In the genomic region with DNA sequence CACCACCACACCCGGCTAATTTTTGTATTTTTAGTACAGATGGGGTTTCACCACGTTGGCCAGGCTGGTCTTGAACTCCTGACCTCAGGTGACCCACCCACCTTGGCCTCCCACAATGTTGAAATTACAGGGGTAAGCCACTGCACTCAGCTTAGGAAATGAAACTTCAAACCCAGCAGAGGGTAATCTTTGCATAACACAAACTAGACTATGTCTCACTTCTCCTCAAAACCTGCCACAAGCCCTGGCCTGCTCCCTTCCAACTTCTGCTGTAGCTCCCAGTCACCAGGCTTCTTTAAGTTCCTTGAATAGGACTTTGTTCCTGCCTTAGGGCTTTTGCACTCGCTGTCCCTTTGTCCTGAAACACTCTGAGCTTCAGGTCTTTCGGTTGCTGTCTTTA, we compare ENCODE assay signal across 9 cellular contexts. TPM values are rescaled to one million over a fixed set of nuclear protein-coding genes. Genes with fewer than 3 reads are reported as not detected.
A peak's percentile ranks its signal among the peaks of the same experiment; 100 is the strongest.
DNase-seq lines count a peak whose midpoint lies in the region; ATAC-seq and TF ChIP-seq lines count a peak whose summit lies in the region.
"Had no signal": no experiment of that assay in that cellular context is flagged by ENCODE, and none has a peak within 500 bp of the region (broad histone marks: within the 10 kb centered on the region; RNA-seq: fewer than 3 reads in every experiment).

No MANE protein-coding gene starts in this region.

- H2BK5ac ChIP-seq in IMR-90 (ENCODE audit: low read depth, low read length, poor library complexity, severe bottlenecking): no peak overlapping the region

- no peak overlapping the region for H3K23ac ChIP-seq in IMR-90 (ENCODE audit: low read depth, low read length)

- no peaks in the 10 kb centered on the region for H3K79me1 ChIP-seq in IMR-90 (ENCODE audit: low read depth in 1 of 2, low read length in 2 of 2)

- H2AK9ac ChIP-seq in IMR-90 (replicated peaks; ENCODE audit: low read depth, low read length, poor library complexity): no peak overlapping the region

- in situ Hi-C loops in IMR-90 (cut with MboI; ENCODE audit: low sequenced_read_pairs): loop anchor here (5.0 kb wide), 1 partner anchor 55 kb away; no protein-coding TSS in a partner anchor

- peaks cover 4% of the 10 kb centered on the region; the same call in 1 of the 2 replicates for H4K20me1 ChIP-seq in IMR-90 (ENCODE audit: insufficient read depth, low read length)

- H3K27me3 ChIP-seq in IMR-90 (ENCODE audit: control insufficient read depth, insufficient read depth, low read length) (no peaks in the 10 kb centered on the region), foreskin keratinocyte (no peaks in the 10 kb centered on the region), uterus (no peaks in the 10 kb centered on the region)

- H2BK15ac ChIP-seq in IMR-90 (ENCODE audit: low read depth, low read length): peak overlapping the region; percentile 84; the same call in 2 of the 3 replicates

- no peaks in the 10 kb centered on the region for H3K9me3 ChIP-seq in IMR-90 (ENCODE audit: control insufficient read depth, insufficient read depth, low read length)
- H3K9me3 ChIP-seq in uterus: no peaks in the 10 kb centered on the region
- H3K9me3 ChIP-seq: Caco-2 had no signal

- no peak overlapping the region for H3K4me3 ChIP-seq in GM12864 (ENCODE audit: low read depth, low read length)
- no peak overlapping the region for H3K4me3 ChIP-seq in IMR-90 (ENCODE audit: insufficient read depth, low read depth, low read length)
- no peak overlapping the region for H3K4me3 ChIP-seq in uterus

- H3K9me1 ChIP-seq in IMR-90 (ENCODE audit: insufficient read depth, low read length): peaks cover 15% of the 10 kb centered on the region

- H3K27me3 Mint-ChIP-seq in activated T-cell treated with anti-CD3 and anti-CD28 coated beads, Interleukin-2, amount 50 U/mL, for 4 hours (ENCODE audit: low read depth): peaks cover 5% of the 10 kb centered on the region

- peak; percentile 81 for DNase-seq in GM12864 (ENCODE audit: low read depth)
- DNase-seq in IMR-90: no peak
- peak; percentile 61 to 75 for DNase-seq in foreskin keratinocyte
- DNase-seq in AG08395 (ENCODE audit: low spot score): no peak
- DNase-seq in uterus: no peak
- no peak for DNase-seq in NCI-H187 (lab: John Stamatoyannopoulos, UW)
- DNase-seq in activated T-cell treated with anti-CD3 and anti-CD28 coated beads, Interleukin-2, amount 50 U/mL, for 4 hours: no peak

- ATAC-seq in GM21619 (IDR thresholded peaks at IDR 0.05; ENCODE audit: unreplicated experiment) (peak; percentile 77), IMR-90 (ENCODE audit: low read depth) (no peak), foreskin keratinocyte (no peak)
- ATAC-seq in activated T-cell treated with anti-CD3 and anti-CD28 coated beads, Interleukin-2, amount 50 U/mL, for 4 hours: no peak

- no peak overlapping the region for H3K4me3 Mint-ChIP-seq in activated T-cell treated with anti-CD3 and anti-CD28 coated beads, Interleukin-2, amount 50 U/mL, for 4 hours

- H3K4me1 ChIP-seq in IMR-90 (ENCODE audit: control insufficient read depth, insufficient read depth, low read length) (peaks cover 10% of the 10 kb centered on the region), foreskin keratinocyte (peaks cover 52% of the 10 kb centered on the region), uterus (no peaks in the 10 kb centered on the region)

- BruUV-seq in IMR-90 (replicated peaks; lab: Mats Ljungman, UMichigan): no TSS peak

- 0 out of 2 replicates have a peak overlapping the region, but pooled peaks have one; percentile 4 for H4K5ac ChIP-seq in IMR-90 (ENCODE audit: low read depth, low read length)

- POLR2A ChIA-PET in IMR-90 (lab: Charles Lee; ENCODE audit: unreplicated experiment): no interaction called here

- H2BK120ac ChIP-seq in IMR-90 (ENCODE audit: low read depth, low read length): peak overlapping the region; percentile 47; the same call in 1 of the 2 replicates

- H2AK5ac ChIP-seq in IMR-90 (ENCODE audit: low read depth, low read length): peak overlapping the region; percentile 81

- CTCF ChIA-PET in IMR-90 (lab: Yijun Ruan, JAX): interaction anchor here (1.2 to 2.7 kb wide), 2 partner anchors 53 to 59 kb away, joined by 3 to 11 read pairs; no protein-coding TSS in a partner anchor

- peaks cover 7% of the 10 kb centered on the region for H3K4me1 Mint-ChIP-seq in activated T-cell treated with anti-CD3 and anti-CD28 coated beads, Interleukin-2, amount 50 U/mL, for 4 hours (ENCODE audit: low read depth)

- no peak overlapping the region for H3K4me2 ChIP-seq in IMR-90 (ENCODE audit: low read depth, low read length)

- dilution Hi-C loops in IMR-90 (cut with HindIII; ENCODE audit: low sequenced_read_pairs, unreplicated experiment): no loop called here

- peak overlapping the region; percentile 32 for H2BK20ac ChIP-seq in IMR-90 (ENCODE audit: low read depth, low read length)

- no peak overlapping the region for H3K9ac ChIP-seq in IMR-90 (ENCODE audit: low read depth, low read length)

- H3K27ac ChIP-seq in IMR-90 (ENCODE audit: insufficient read depth, low read length) (no peak overlapping the region), foreskin keratinocyte (peak overlapping the region; percentile 82), uterus (no peak overlapping the region)

- no peaks in the 10 kb centered on the region for H3K9me3 Mint-ChIP-seq in activated T-cell treated with anti-CD3 and anti-CD28 coated beads, Interleukin-2, amount 50 U/mL, for 4 hours

- H3K14ac ChIP-seq in IMR-90 (replicated peaks; ENCODE audit: low read depth, low read length): no peak overlapping the region; the same call in 1 of the 2 replicates

- H3K36me3 Mint-ChIP-seq in activated T-cell treated with anti-CD3 and anti-CD28 coated beads, Interleukin-2, amount 50 U/mL, for 4 hours (ENCODE audit: insufficient read depth): no peaks in the 10 kb centered on the region

- H3K36me3 ChIP-seq in IMR-90 (ENCODE audit: control insufficient read depth, insufficient read depth, low read length) (no peaks in the 10 kb centered on the region), uterus (no peaks in the 10 kb centered on the region)

- peak overlapping the region; percentile 24 for H3K4ac ChIP-seq in IMR-90 (ENCODE audit: low read depth, low read length)

- TF ChIP-seq CTCF in GM12864 (IDR thresholded peaks at IDR 0.05; ENCODE audit: low read depth, low read length, missing control alignments) (no peak), IMR-90 (conservative IDR thresholded peaks at IDR 0.05; ENCODE audit: low read depth, low read length) (no peak), foreskin keratinocyte (conservative IDR thresholded peaks at IDR 0.05) (peak; percentile 51), uterus (IDR thresholded peaks at IDR 0.05) (no peak)

- intact Hi-C loops in IMR-90 (cut with micrococcal nuclease): no loop called here
- intact Hi-C loops in uterus (cut with DNase I; ENCODE audit: low total_unique reads): no loop called here

- H3K18ac ChIP-seq in IMR-90 (ENCODE audit: low read depth, low read length): no peak overlapping the region; the same call in 1 of the 2 replicates

- TF ChIP-seq POLR2A in IMR-90 (IDR thresholded peaks at IDR 0.05; ENCODE audit: low read depth, low read length) (no peak), uterus (IDR thresholded peaks at IDR 0.05) (no peak)

- H4K8ac ChIP-seq in IMR-90 (ENCODE audit: low read depth in 2 of 2, low read length in 2 of 2): peak overlapping the region in 1 of 2 experiments; percentile 2; a peak in 1 of 4 replicates

- no peak overlapping the region for H2AFZ ChIP-seq in IMR-90 (replicated peaks; ENCODE audit: low read length, poor library complexity)

- H3K56ac ChIP-seq in IMR-90 (ENCODE audit: extremely low read depth, insufficient read depth, low read length): no peak overlapping the region

- TF ChIP-seq RAD21 in IMR-90 (IDR thresholded peaks at IDR 0.05; ENCODE audit: low read length): no peak

- H4K91ac ChIP-seq in IMR-90 (ENCODE audit: insufficient read depth, low read depth, low read length): peak overlapping the region; percentile 20; the same call in 1 of the 2 replicates

- WGBS in IMR-90 (ENCODE audit: extremely low coverage in 2 of 2, insufficient read length in 1 of 2), 2 experiments: no CpG with 5 or more reads among the region's 4 CpGs

TF ChIP-seq in IMR-90, 13 proteins besides CTCF, POLR2A, EP300 and RAD21 (continues in another document):
- TF ChIP-seq NFE2L2 (IDR thresholded peaks at IDR 0.05; ENCODE audit: low read depth, low read length) (no peak), CEBPB (IDR thresholded peaks at IDR 0.05; ENCODE audit: low read depth, low read length) (no peak), MAFK (IDR thresholded peaks at IDR 0.05; ENCODE audit: low read depth, low read length) (no peak), MAZ (IDR thresholded peaks at IDR 0.05; ENCODE audit: borderline replicate concordance, low read depth, low read length) (no peak), MXI1 (IDR thresholded peaks at IDR 0.05; ENCODE audit: borderline replicate concordance, low read depth, low read length) (no peak), RCOR1 (IDR thresholded peaks at IDR 0.05; ENCODE audit: insufficient replicate concordance, low read length) (no peak)
- TF ChIP-seq, protein P1, sequence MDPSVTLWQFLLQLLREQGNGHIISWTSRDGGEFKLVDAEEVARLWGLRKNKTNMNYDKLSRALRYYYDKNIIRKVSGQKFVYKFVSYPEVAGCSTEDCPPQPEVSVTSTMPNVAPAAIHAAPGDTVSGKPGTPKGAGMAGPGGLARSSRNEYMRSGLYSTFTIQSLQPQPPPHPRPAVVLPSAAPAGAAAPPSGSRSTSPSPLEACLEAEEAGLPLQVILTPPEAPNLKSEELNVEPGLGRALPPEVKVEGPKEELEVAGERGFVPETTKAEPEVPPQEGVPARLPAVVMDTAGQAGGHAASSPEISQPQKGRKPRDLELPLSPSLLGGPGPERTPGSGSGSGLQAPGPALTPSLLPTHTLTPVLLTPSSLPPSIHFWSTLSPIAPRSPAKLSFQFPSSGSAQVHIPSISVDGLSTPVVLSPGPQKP (IDR thresholded peaks at IDR 0.05; ENCODE audit: borderline replicate concordance, low read depth, low read length): no peak

RNA-seq across cellular contexts. Expression of a gene that starts 39.2 kb away (rescaled TPM):
- 5.0 and 6.9 TPM in 2 replicates for total RNA-seq in IMR-90 (2012; rRNA removed)
- 22.5 and 27.5 TPM in 2 replicates for polyA plus RNA-seq in IMR-90 (2012; rRNA removed)
- polyA plus RNA-seq in IMR-90 (2012; cell fraction: cytosol; rRNA removed): 12.9 and 29.8 TPM in 2 replicates
- polyA plus RNA-seq in IMR-90 (2012; cell fraction: nucleus; rRNA removed; ENCODE audit: low replicate concordance): 23.9 and 48.0 TPM in 2 replicates
- 49.0 and 72.5 TPM in 2 replicates for total RNA-seq in foreskin keratinocyte
- polyA plus RNA-seq in foreskin keratinocyte: 40.7 and 63.4 TPM in 2 replicates
- total RNA-seq in uterus: 10 to 100 TPM in 3 of 4 donors, 1 to 10 TPM in 1; 6.7 to 50.1 (median 22.8) TPM
- 1 to 10 TPM; 4.7 to 8.2 (median 7.7) TPM for total RNA-seq in activated T-cell treated with anti-CD3 and anti-CD28 coated beads, Interleukin-2, amount 50 U/mL, for 4 hours

RNA-seq across cellular contexts. Expression of a gene that starts 59.7 kb away (rescaled TPM):
- total RNA-seq in IMR-90 (2012; rRNA removed): 87.2 and 118 TPM in 2 replicates
- 84.2 and 84.9 TPM in 2 replicates for polyA plus RNA-seq in IMR-90 (2012; rRNA removed)
- polyA plus RNA-seq in IMR-90 (2012; cell fraction: cytosol; rRNA removed): 49.5 and 94.7 TPM in 2 replicates
- polyA plus RNA-seq in IMR-90 (2012; cell fraction: nucleus; rRNA removed; ENCODE audit: low replicate concordance): 37.6 and 62.1 TPM in 2 replicates
- 60.1 and 69.6 TPM in 2 replicates for total RNA-seq in foreskin keratinocyte
- polyA plus RNA-seq in foreskin keratinocyte: 75.0 and 88.2 TPM in 2 replicates
- total RNA-seq in uterus: 10 to 100 TPM in 3 of 4 donors, 1 to 10 TPM in 1; 4.1 to 93.8 (median 21.5) TPM
- 10 to 100 TPM; 32.8 to 45.1 (median 43.3) TPM for total RNA-seq in activated T-cell treated with anti-CD3 and anti-CD28 coated beads, Interleukin-2, amount 50 U/mL, for 4 hours

Comparison
In these comparisons a context has a peak if more than half of its experiments do, and no peak if none do; other contexts are left out.
1. DNase-seq: peak in GM12864 (single experiment) and foreskin keratinocyte (2 of 2); none in IMR-90 (single experiment), AG08395 (single experiment), uterus (0 of 2), NCI-H187 (0 of 2) and activated T-cell treated with anti-CD3 and anti-CD28 coated beads, Interleukin-2, amount 50 U/mL, for 4 hours (single experiment).